ENCODE assay signal across 26 cellular contexts in genomic region chr21:41061701-41062100, GRCh38.
"Had no signal": no experiment of that assay in that cellular context is flagged by ENCODE, and none has a peak within 500 bp of the region (broad histone marks: within the 10 kb centered on the region; RNA-seq: fewer than 3 reads in every experiment).

No MANE protein-coding gene starts in this region.

- H3K4me1 ChIP-seq: neural progenitor cell, parathyroid adenoma, psoas muscle, right lobe of liver, sigmoid colon, stomach, thyroid gland, tibial nerve, upper lobe of left lung had no signal

- H3K27ac ChIP-seq: neural progenitor cell, neutrophil, ovary, parathyroid adenoma, psoas muscle, right lobe of liver, sigmoid colon, stomach, thoracic aorta, thyroid gland, tibial nerve, upper lobe of left lung had no signal

- H3K36me3 ChIP-seq: neural progenitor cell, neutrophil, ovary, right lobe of liver, sigmoid colon, stomach, thoracic aorta, thyroid gland, tibial nerve, upper lobe of left lung had no signal

- H3K9me3 ChIP-seq: neutrophil, ovary, psoas muscle, right lobe of liver, thoracic aorta, thyroid gland, upper lobe of left lung had no signal

- H3K9ac ChIP-seq: neural progenitor cell, parathyroid adenoma had no signal

- FAIRE-seq: small intestine, urothelium cell line had no signal

- H3K27me3 ChIP-seq: neural progenitor cell, ovary, right lobe of liver, sigmoid colon, thyroid gland, tibial nerve, upper lobe of left lung had no signal

- H2AFZ ChIP-seq: neural progenitor cell, parathyroid adenoma had no signal

- H3K4me3 ChIP-seq: neural progenitor cell, ovary, psoas muscle, right lobe of liver, sigmoid colon, stomach, thoracic aorta, thyroid gland, tibial nerve, upper lobe of left lung had no signal

- H3K4me2 ChIP-seq: neural progenitor cell had no signal

- DNase-seq: naive thymus-derived CD4-positive, alpha-beta T cell; natural killer cell; nucleus accumbens; ovary; posterior cingulate gyrus; psoas muscle; right cardiac atrium; right lobe of liver; sigmoid colon; small intestine; stimulated activated CD4-positive, alpha-beta T cell treated with anti-CD3 and anti-CD28 coated beads, Interleukin-15, amount 100 ng/mL, for 24 hours; stimulated activated CD4-positive, alpha-beta T cell treated with anti-CD3 and anti-CD28 coated beads, Interleukin-2, amount 100 ng/mL, for 24 hours; stimulated activated CD4-positive, alpha-beta T cell treated with anti-CD3 and anti-CD28 coated beads, Interleukin-2, amount 100 ng/mL, for 48 hours; stimulated activated CD4-positive, alpha-beta T cell treated with anti-CD3 and anti-CD28 coated beads, Interleukin-4, amount 100 ng/mL, for 24 hours; stimulated activated naive B cell treated with anti-CD40 and anti-IgM and Interleukin-4, amounts not matched to agents 10 μg/mL and 1 μg/mL and 100 μg/mL, for 72 hours; stimulated activated naive CD4-positive, alpha-beta T cell treated with Interleukin-2 at 50 U/mL for 16 hours; stomach; thyroid gland; trophoblast cell; upper lobe of left lung had no signal
